8 cellular contexts compared by ENCODE assay signal in genomic region chr11:124740277-124740882, GRCh38. TPM values are rescaled to one million over a fixed set of nuclear protein-coding genes. Genes with fewer than 3 reads are reported as not detected.
DNase-seq lines count a peak whose midpoint lies in the region; ATAC-seq, FAIRE-seq and TF ChIP-seq lines count a peak whose summit lies in the region.

No MANE protein-coding gene starts in this region.

- peak overlapping the region; percentile 94 for H3K4me2 ChIP-seq in A549
- peak overlapping the region; percentile 83 for H3K4me2 ChIP-seq in OCI-LY7 (ENCODE audit: low read length)

- TF ChIP-seq POLR2A in A549 (IDR thresholded peaks at IDR 0.05; ENCODE audit: low read length) = no peak

- no peak for FAIRE-seq in A549 (lab: Jason Lieb, UNC)

- BruUV-seq in OCI-LY7 (replicated peaks; lab: Mats Ljungman, UMichigan) = no TSS peak

- no peak for TF ChIP-seq RAD21 in A549 (conservative IDR thresholded peaks at IDR 0.05 in 1 of 2, IDR thresholded peaks at IDR 0.05 in 1 of 2)

- H3K27me3 ChIP-seq in skeletal muscle tissue (ENCODE audit: control insufficient read depth in 3 of 3, insufficient read depth in 3 of 3, low read length in 3 of 3) = peaks cover 32 to 61% (median 46%) of the 10 kb centered on the region in 3 donors

- no peaks in the 10 kb centered on the region; the same call in 1 of the 2 replicates for H4K20me1 ChIP-seq in OCI-LY7 (ENCODE audit: insufficient read depth, low read length)

- peak overlapping the region; percentile 54 for H3K4me3 ChIP-seq in A549
- H3K4me3 ChIP-seq in OCI-LY7 (ENCODE audit: low read depth, low read length, poor library complexity, severe bottlenecking) = peak overlapping the region; percentile 72
- H3K4me3 ChIP-seq in skeletal muscle tissue (ENCODE audit: low read length in 3 of 3) = peak overlapping the region; percentile 51 to 65 (median 62)

- TF ChIP-seq EP300 in A549 (IDR thresholded peaks at IDR 0.05) = no peak

- 0 out of 3 replicates have a peak, but pooled peaks have one; percentile 16 for TF ChIP-seq CTCF in A549 (IDR thresholded peaks at IDR 0.05)
- TF ChIP-seq CTCF in OCI-LY7 (conservative IDR thresholded peaks at IDR 0.05; ENCODE audit: low read length) = peak; percentile 70

- DNase-seq in A549 (ENCODE audit: low read depth in 1 of 2, low spot score in 1 of 2) (peak; percentile 23 to 46), OCI-LY7 (ENCODE audit: low spot score) (peak; percentile 64), left ventricle myocardium superior (peak; percentile 49), kidney tubule cell (ENCODE audit: low spot score) (no peak)
- DNase-seq in activated effector memory CD4-positive, alpha-beta T cell treated with anti-CD3 and anti-CD28 coated beads, Interleukin-2, amount 50 U/mL, for 16 hours = peak; percentile 83

- H3K9me2 ChIP-seq in OCI-LY7 (ENCODE audit: insufficient read depth, low read length) = no peaks in the 10 kb centered on the region

- H3K4me1 ChIP-seq in A549 (0 out of 3 replicates have a peak, but pooled peaks cover 4% of the 10 kb centered on the region), OCI-LY7 (ENCODE audit: insufficient read depth, low read length, poor library complexity, severe bottlenecking) (peaks cover 20% of the 10 kb centered on the region), skeletal muscle tissue (ENCODE audit: control insufficient read depth in 3 of 3, insufficient read depth in 3 of 3, low read length in 3 of 3) (peaks cover 11 to 16% (median 12%) of the 10 kb centered on the region in 3 donors)

- no peaks in the 10 kb centered on the region for H3K36me3 ChIP-seq in OCI-LY7 (ENCODE audit: insufficient read depth, low read length)
- H3K36me3 ChIP-seq in skeletal muscle tissue (ENCODE audit: control insufficient read depth in 3 of 3, insufficient read depth in 3 of 3, low read length in 3 of 3) = no peaks in the 10 kb centered on the region

- ATAC-seq in A549 (peak; percentile 60 to 68), GM18861 (IDR thresholded peaks at IDR 0.05; ENCODE audit: unreplicated experiment) (peak; percentile 42), HG03066 (IDR thresholded peaks at IDR 0.05; ENCODE audit: low read depth, unreplicated experiment) (peak; percentile 48), left ventricle myocardium superior (peak; percentile 51)

- CTCF ChIA-PET in A549 (lab: Yijun Ruan, JAX) (interaction anchor here (1.0 to 2.4 kb wide), 5 partner anchors 11 to 96 kb away, joined by 3 to 8 read pairs (median 6); partner anchors contain the start of gene VSIG2), OCI-LY7 (lab: Charles Lee; ENCODE audit: unreplicated experiment) (interaction anchor here (0.6 kb wide), 1 partner anchor 61 kb away, joined by 3 read pairs; no protein-coding TSS in a partner anchor)

- H3K9me3 ChIP-seq in A549 (no peaks in the 10 kb centered on the region), OCI-LY7 (ENCODE audit: low read length) (no peaks in the 10 kb centered on the region), skeletal muscle tissue (ENCODE audit: control insufficient read depth in 3 of 3, low read length in 3 of 3) (no peaks in the 10 kb centered on the region)

- peak overlapping the region in 1 of 2 experiments; percentile 74; a peak in 3 of 6 replicates for H3K27ac ChIP-seq in A549
- H3K27ac ChIP-seq in OCI-LY7 (ENCODE audit: low read depth, low read length, poor library complexity, severe bottlenecking) = no peak overlapping the region
- H3K27ac ChIP-seq in skeletal muscle tissue (ENCODE audit: low read depth, low read length) = no peak overlapping the region

- intact Hi-C loops in OCI-LY7 (cut with micrococcal nuclease; ENCODE audit: unreplicated experiment) = no loop called here
- intact Hi-C loops in left ventricle myocardium superior (cut with micrococcal nuclease) = no loop called here

- 19% methylated on average over 13 of the region's 37 CpGs for WGBS in A549 (ENCODE audit: missing lambda C conversion rate)

- no peaks in the 10 kb centered on the region for H3K79me2 ChIP-seq in OCI-LY7 (ENCODE audit: insufficient read depth, low read depth, low read length)

- POLR2A ChIA-PET in A549 (lab: Yijun Ruan, JAX) = no interaction called here
- POLR2A ChIA-PET in OCI-LY7 (lab: Charles Lee) = interaction anchor here (1.4 kb wide), 2 partner anchors 39 to 44 kb away, joined by 3 read pairs; no protein-coding TSS in a partner anchor

- H3K9ac ChIP-seq in skeletal muscle tissue (ENCODE audit: low read depth in 1 of 3, low read length in 3 of 3) = peak overlapping the region in 1 of 3 donors; percentile 40

- H2AFZ ChIP-seq in OCI-LY7 (ENCODE audit: low read length) = peak overlapping the region; percentile 47

TF ChIP-seq in A549, 52 proteins besides CTCF, POLR2A, EP300 and RAD21:
- no peak for TF ChIP-seq ZSCAN20 (CRISPR knock-in tag; IDR thresholded peaks at IDR 0.05)
- no peak for TF ChIP-seq E2F6 (IDR thresholded peaks at IDR 0.05; ENCODE audit: borderline replicate concordance, low read depth)
- TF ChIP-seq HEYL (CRISPR knock-in tag; IDR thresholded peaks at IDR 0.05) = no peak
- no peak for TF ChIP-seq CHD4 (IDR thresholded peaks at IDR 0.05; ENCODE audit: borderline replicate concordance)
- TF ChIP-seq ATOH8 (CRISPR knock-in tag; IDR thresholded peaks at IDR 0.05; ENCODE audit: low read depth) = no peak
- TF ChIP-seq, protein P1, sequence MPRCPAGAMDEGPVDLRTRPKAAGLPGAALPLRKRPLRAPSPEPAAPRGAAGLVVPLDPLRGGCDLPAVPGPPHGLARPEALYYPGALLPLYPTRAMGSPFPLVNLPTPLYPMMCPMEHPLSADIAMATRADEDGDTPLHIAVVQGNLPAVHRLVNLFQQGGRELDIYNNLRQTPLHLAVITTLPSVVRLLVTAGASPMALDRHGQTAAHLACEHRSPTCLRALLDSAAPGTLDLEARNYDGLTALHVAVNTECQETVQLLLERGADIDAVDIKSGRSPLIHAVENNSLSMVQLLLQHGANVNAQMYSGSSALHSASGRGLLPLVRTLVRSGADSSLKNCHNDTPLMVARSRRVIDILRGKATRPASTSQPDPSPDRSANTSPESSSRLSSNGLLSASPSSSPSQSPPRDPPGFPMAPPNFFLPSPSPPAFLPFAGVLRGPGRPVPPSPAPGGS (IDR thresholded peaks at IDR 0.05) = no peak
- no peak for TF ChIP-seq HOXA7 (CRISPR knock-in tag; IDR thresholded peaks at IDR 0.05)
- no peak for TF ChIP-seq FOXS1 (CRISPR knock-in tag; IDR thresholded peaks at IDR 0.05)
- TF ChIP-seq CHD2 (IDR thresholded peaks at IDR 0.05; ENCODE audit: low read length, partially characterized antibody) = no peak

RNA-seq across cellular contexts. Expression of gene NRGN, which starts 0.6 kb away (rescaled TPM):
- polyA plus RNA-seq in A549 (2011; rRNA removed) = 1.2 and 1.6 TPM in 2 replicates
- polyA plus RNA-seq in A549 (2012; cell fraction: cytosol; rRNA removed) = 9.5 and 10.0 TPM in 2 replicates
- polyA plus RNA-seq in A549 (2012; cell fraction: nucleus; rRNA removed) = 6.6 and 8.3 TPM in 2 replicates
- polyA plus RNA-seq in A549 (2017; fragmentation: RNase III; extraction: RNeasy Plus Mini Kit Qiagen cat#74134 plus additional on column Dnase treatment) = 3.3 to 3.5 TPM (median 3.4 TPM) in 3 replicates
- polyA minus RNA-seq in A549 (2011; rRNA and poly(A)+ RNA removed) = 2.2 and 3.4 TPM in 2 replicates
- 3.3 and 6.8 TPM in 2 replicates for total RNA-seq in OCI-LY7 (2014; rRNA removed; shearing (Covaris generic))
- 15.3 and 16.9 TPM in 2 replicates for total RNA-seq in OCI-LY7 (2022)
- 4.1 TPM for total RNA-seq in left ventricle myocardium superior
- not detected for total RNA-seq in skeletal muscle tissue

RNA-seq across cellular contexts. Expression of gene VSIG2, which starts 11.7 kb away (rescaled TPM):
- not detected in 2 replicates for polyA plus RNA-seq in A549 (2011; rRNA removed)
- polyA plus RNA-seq in A549 (2012; cell fraction: cytosol; rRNA removed) = 0.03 TPM in 1 of 2 replicates, not detected in the other
- polyA plus RNA-seq in A549 (2012; cell fraction: nucleus; rRNA removed) = 0.12 and 0.27 TPM in 2 replicates
- not detected in 3 replicates for polyA plus RNA-seq in A549 (2017; fragmentation: RNase III; extraction: RNeasy Plus Mini Kit Qiagen cat#74134 plus additional on column Dnase treatment)
- 0.19 TPM in 1 of 2 replicates, not detected in the other for polyA minus RNA-seq in A549 (2011; rRNA and poly(A)+ RNA removed)
- not detected in 2 replicates for total RNA-seq in OCI-LY7 (2014; rRNA removed; shearing (Covaris generic))
- not detected in 2 replicates for total RNA-seq in OCI-LY7 (2022)
- total RNA-seq in left ventricle myocardium superior = 1.1 TPM
- not detected for total RNA-seq in skeletal muscle tissue

RNA-seq across cellular contexts. Expression of gene ESAM, which starts 21.7 kb away (rescaled TPM):
- 11.7 and 14.5 TPM in 2 replicates for polyA plus RNA-seq in A549 (2011; rRNA removed)
- 13.9 and 18.5 TPM in 2 replicates for polyA plus RNA-seq in A549 (2012; cell fraction: cytosol; rRNA removed)
- 25.8 and 28.9 TPM in 2 replicates for polyA plus RNA-seq in A549 (2012; cell fraction: nucleus; rRNA removed)
- 6.2 to 9.1 TPM (median 6.8 TPM) in 3 replicates for polyA plus RNA-seq in A549 (2017; fragmentation: RNase III; extraction: RNeasy Plus Mini Kit Qiagen cat#74134 plus additional on column Dnase treatment)
- 7.6 and 11.0 TPM in 2 replicates for polyA minus RNA-seq in A549 (2011; rRNA and poly(A)+ RNA removed)
- total RNA-seq in OCI-LY7 (2014; rRNA removed; shearing (Covaris generic)) = 0.15 and 0.35 TPM in 2 replicates
- total RNA-seq in OCI-LY7 (2022) = 0.49 and 0.83 TPM in 2 replicates
- total RNA-seq in left ventricle myocardium superior = 40.5 TPM
- total RNA-seq in skeletal muscle tissue = 9.4 TPM

RNA-seq across cellular contexts. Expression of gene MSANTD2, which starts 59.8 kb away (rescaled TPM):
- polyA plus RNA-seq in A549 (2011; rRNA removed) (6.4 TPM in 2 replicates), A549 (2017; fragmentation: RNase III; extraction: RNeasy Plus Mini Kit Qiagen cat#74134 plus additional on column Dnase treatment) (5.4 to 5.8 TPM (median 5.6 TPM) in 3 replicates)
- 2.4 TPM in 2 replicates for polyA plus RNA-seq in A549 (2012; cell fraction: cytosol; rRNA removed)
- polyA plus RNA-seq in A549 (2012; cell fraction: nucleus; rRNA removed) = 5.3 and 8.0 TPM in 2 replicates
- polyA minus RNA-seq in A549 (2011; rRNA and poly(A)+ RNA removed) = 1.6 and 3.0 TPM in 2 replicates
- total RNA-seq in OCI-LY7 (2014; rRNA removed; shearing (Covaris generic)) = 17.7 and 22.1 TPM in 2 replicates
- total RNA-seq in OCI-LY7 (2022) (21.9 and 23.4 TPM in 2 replicates), left ventricle myocardium superior (3.4 TPM), skeletal muscle tissue (9.4 TPM)
